ENCODE assay signal across 35 cellular contexts in the genomic region with DNA sequence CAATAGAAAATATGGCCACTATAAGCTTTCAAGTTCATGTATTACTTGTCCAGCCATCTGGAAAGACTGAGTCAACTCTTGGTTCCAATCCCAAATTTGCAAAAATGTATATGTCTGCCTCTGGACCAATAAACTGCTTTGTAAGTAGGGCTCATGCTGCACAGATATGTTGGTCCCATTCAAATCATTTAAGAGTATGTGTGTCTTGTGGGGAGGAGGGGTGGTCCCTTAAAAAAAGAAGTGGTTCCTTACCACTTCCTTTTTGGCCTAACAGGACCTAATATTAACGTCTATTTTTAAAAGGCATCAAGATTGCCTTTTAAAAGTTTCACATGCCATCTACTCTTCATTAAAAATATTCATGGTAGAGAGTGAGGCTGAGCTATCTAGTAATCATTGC.
"Had no signal": no experiment of that assay in that cellular context is flagged by ENCODE, and none has a peak within 500 bp of the region (broad histone marks: within the 10 kb centered on the region; RNA-seq: fewer than 3 reads in every experiment).

No MANE protein-coding gene starts in this region.

- H3K36me3 ChIP-seq: adrenal gland, brain microvascular endothelial cell, breast epithelium had no signal

- H3K27me3 ChIP-seq: adrenal gland, body of pancreas, brain microvascular endothelial cell, breast epithelium had no signal

- H3K9me3 Mint-ChIP-seq: activated CD4-positive, alpha-beta memory T cell treated with anti-CD3 and anti-CD28 coated beads, Interleukin-2, amount 10 ng/mL, durations not matched to agents 7 days and 5 days; activated CD4-positive, alpha-beta T cell treated with anti-CD3 and anti-CD28 coated beads, Interleukin-2, amount 10 ng/mL, durations not matched to agents 7 days and 5 days; activated T-helper 2 cell treated with anti-CD3 and anti-CD28 coated beads, Interferon-gamma antibody, Interleukin-2, Interleukin-4, amounts not matched to agents 10 μg/mL and 5 μg/mL and 100 μg/mL, durations not matched to agents 14 hours and 24 hours and 36 hours had no signal

- H3K4me1 ChIP-seq: adrenal gland, breast epithelium had no signal

- H3K4me3 Mint-ChIP-seq: activated B cell treated with CpG ODN at 0.5 μM for 24 hours; activated CD4-positive, alpha-beta memory T cell treated with anti-CD3 and anti-CD28 coated beads, Interleukin-2, amount 10 ng/mL, durations not matched to agents 7 days and 5 days; activated CD4-positive, alpha-beta T cell treated with anti-CD3 and anti-CD28 coated beads for 36 hours; activated CD4-positive, alpha-beta T cell treated with anti-CD3 and anti-CD28 coated beads, Interleukin-2, amount 10 ng/mL, durations not matched to agents 7 days and 5 days; activated CD8-positive, alpha-beta memory T cell treated with anti-CD3 and anti-CD28 coated beads, Interleukin-2, amount 10 ng/mL, durations not matched to agents 7 days and 5 days; activated CD8-positive, alpha-beta T cell treated with anti-CD3 and anti-CD28 coated beads, Interleukin-2, amount 10 ng/mL, durations not matched to agents 7 days and 5 days; activated naive CD4-positive, alpha-beta T cell treated with anti-CD3 and anti-CD28 coated beads for 36 hours; activated naive CD8-positive, alpha-beta T cell treated with anti-CD3 and anti-CD28 coated beads for 36 hours; activated T-cell treated with anti-CD3 and anti-CD28 coated beads, Interleukin-2, amount 50 U/mL, for 24 hours; T-helper 1 cell treated with Interleukin-12 subunit alpha and Interleukin-12 subunit beta and Interleukin-4 antibody, amounts not matched to agents 30 μg/mL and 1 μg/mL, for 36 hours; T-helper 2 cell treated with Interferon-gamma antibody and Interleukin-4, amounts not matched to agents 5 μg/mL and 100 μg/mL, for 36 hours had no signal

- H3K9me3 ChIP-seq: adrenal gland, breast epithelium had no signal

- H3K4me3 ChIP-seq: adrenal gland, body of pancreas, breast epithelium had no signal

- ATAC-seq: activated CD4-positive, alpha-beta T cell treated with anti-CD3 and anti-CD28 coated beads for 36 hours; activated CD4-positive, CD25-positive, alpha-beta regulatory T cell treated with anti-CD3 and anti-CD28 coated beads, Interleukin-2, amount 50 U/mL, for 24 hours; activated CD8-positive, alpha-beta memory T cell treated with anti-CD3 and anti-CD28 coated beads, Interleukin-2, amount 10 ng/mL, durations not matched to agents 7 days and 5 days; activated CD8-positive, alpha-beta T cell treated with anti-CD3 and anti-CD28 coated beads, Interleukin-2, amount 10 ng/mL, durations not matched to agents 7 days and 5 days; activated naive CD4-positive, alpha-beta T cell treated with anti-CD3 and anti-CD28 coated beads, Interleukin-2, amount 50 U/mL, for 72 hours; body of pancreas had no signal

- H3K27ac ChIP-seq: adrenal gland, body of pancreas, brain microvascular endothelial cell, breast epithelium, VCaP had no signal

- H3K4me1 Mint-ChIP-seq: activated B cell treated with CpG ODN at 0.5 μM for 24 hours; activated CD4-positive, alpha-beta memory T cell treated with anti-CD3 and anti-CD28 coated beads, Interleukin-2, amount 10 ng/mL, durations not matched to agents 7 days and 5 days; activated CD4-positive, alpha-beta T cell treated with anti-CD3 and anti-CD28 coated beads for 36 hours; activated CD4-positive, alpha-beta T cell treated with anti-CD3 and anti-CD28 coated beads, Interleukin-2, amount 10 ng/mL, durations not matched to agents 7 days and 5 days; activated CD8-positive, alpha-beta memory T cell treated with anti-CD3 and anti-CD28 coated beads, Interleukin-2, amount 10 ng/mL, durations not matched to agents 7 days and 5 days; activated naive CD8-positive, alpha-beta T cell treated with anti-CD3 and anti-CD28 coated beads for 36 hours had no signal

- H3K27me3 Mint-ChIP-seq: activated B cell treated with CpG ODN at 0.5 μM for 24 hours; activated CD4-positive, alpha-beta memory T cell treated with anti-CD3 and anti-CD28 coated beads, Interleukin-2, amount 10 ng/mL, durations not matched to agents 7 days and 5 days; activated CD4-positive, alpha-beta T cell treated with anti-CD3 and anti-CD28 coated beads for 36 hours; activated CD4-positive, alpha-beta T cell treated with anti-CD3 and anti-CD28 coated beads, Interleukin-2, amount 10 ng/mL, durations not matched to agents 7 days and 5 days; activated CD8-positive, alpha-beta memory T cell treated with anti-CD3 and anti-CD28 coated beads, Interleukin-2, amount 10 ng/mL, durations not matched to agents 7 days and 5 days; activated naive CD8-positive, alpha-beta T cell treated with anti-CD3 and anti-CD28 coated beads for 36 hours; activated T-cell treated with anti-CD3 and anti-CD28 coated beads, Interleukin-2, amount 50 U/mL, for 24 hours had no signal

- DNase-seq: activated B cell treated with CpG ODN at 0.5 μM for 24 hours; activated CD4-positive, alpha-beta memory T cell treated with anti-CD3 and anti-CD28 coated beads, Interleukin-2, amount 10 ng/mL, durations not matched to agents 7 days and 5 days; activated CD4-positive, alpha-beta T cell treated with anti-CD3 and anti-CD28 coated beads for 1 hour; activated CD4-positive, alpha-beta T cell treated with anti-CD3 and anti-CD28 coated beads for 36 hours; activated CD4-positive, alpha-beta T cell treated with anti-CD3 and anti-CD28 coated beads for 48 hours; activated CD4-positive, alpha-beta T cell treated with anti-CD3 and anti-CD28 coated beads, Interleukin-2, amount 10 ng/mL, durations not matched to agents 7 days and 5 days; activated CD4-positive, alpha-beta T cell treated with anti-CD3 and anti-CD28 coated beads, Interleukin-2, amount 50 U/mL, for 48 hours; activated CD8-positive, alpha-beta memory T cell treated with anti-CD3 and anti-CD28 coated beads for 24 hours; activated CD8-positive, alpha-beta memory T cell treated with anti-CD3 and anti-CD28 coated beads, Interleukin-2, amount 10 ng/mL, durations not matched to agents 7 days and 5 days; activated CD8-positive, alpha-beta memory T cell treated with anti-CD3 and anti-CD28 coated beads, Interleukin-2, amount 50 U/mL, for 48 hours; activated CD8-positive, alpha-beta T cell treated with anti-CD3 and anti-CD28 coated beads, Interleukin-2, amount 10 ng/mL, durations not matched to agents 7 days and 5 days; activated effector memory CD4-positive, alpha-beta T cell treated with Interleukin-2 at 50 U/mL for 16 hours; activated gamma-delta T cell treated with Interleukin-2 at 50 U/mL for 16 hours; activated naive CD4-positive, alpha-beta T cell; activated naive CD4-positive, alpha-beta T cell treated with anti-CD3 and anti-CD28 coated beads for 36 hours; activated naive CD4-positive, alpha-beta T cell treated with anti-CD3 and anti-CD28 coated beads, Interleukin-2, amount 50 U/mL, for 16 hours; activated naive CD8-positive, alpha-beta T cell treated with anti-CD3 and anti-CD28 coated beads for 36 hours; activated T-cell treated with anti-CD3 and anti-CD28 coated beads, Interleukin-2, amount 50 U/mL, for 24 hours; activated T-cell treated with anti-CD3 and anti-CD28 coated beads, Interleukin-2, amount 50 U/mL, for 48 hours; adrenal gland; amniotic stem cell; aorta; body of pancreas; brain microvascular endothelial cell; central memory CD4-positive, alpha-beta T cell; T-helper 1 cell; T-helper 2 cell; T-helper 9 cell had no signal

- H3K36me3 Mint-ChIP-seq: activated CD8-positive, alpha-beta memory T cell treated with anti-CD3 and anti-CD28 coated beads, Interleukin-2, amount 10 ng/mL, durations not matched to agents 7 days and 5 days; activated naive CD8-positive, alpha-beta T cell treated with anti-CD3 and anti-CD28 coated beads for 36 hours had no signal

- H3K27ac Mint-ChIP-seq: activated B cell treated with CpG ODN at 0.5 μM for 24 hours; activated CD4-positive, alpha-beta memory T cell treated with anti-CD3 and anti-CD28 coated beads, Interleukin-2, amount 10 ng/mL, durations not matched to agents 7 days and 5 days; activated CD4-positive, alpha-beta T cell treated with anti-CD3 and anti-CD28 coated beads for 36 hours; activated CD4-positive, alpha-beta T cell treated with anti-CD3 and anti-CD28 coated beads, Interleukin-2, amount 10 ng/mL, durations not matched to agents 7 days and 5 days; activated CD8-positive, alpha-beta memory T cell treated with anti-CD3 and anti-CD28 coated beads, Interleukin-2, amount 10 ng/mL, durations not matched to agents 7 days and 5 days; activated CD8-positive, alpha-beta T cell treated with anti-CD3 and anti-CD28 coated beads, Interleukin-2, amount 10 ng/mL, durations not matched to agents 7 days and 5 days; activated naive CD4-positive, alpha-beta T cell treated with anti-CD3 and anti-CD28 coated beads for 36 hours; activated naive CD4-positive, alpha-beta T cell treated with anti-CD3 and anti-CD28 coated beads, Interleukin-2, amount 50 U/mL, for 72 hours; activated naive CD8-positive, alpha-beta T cell treated with anti-CD3 and anti-CD28 coated beads for 36 hours; activated T-cell treated with anti-CD3 and anti-CD28 coated beads, Interleukin-2, amount 50 U/mL, for 24 hours; activated T-helper 2 cell treated with anti-CD3 and anti-CD28 coated beads, Interferon-gamma antibody, Interleukin-2, Interleukin-4, amounts not matched to agents 10 μg/mL and 5 μg/mL and 100 μg/mL, durations not matched to agents 14 hours and 24 hours and 36 hours; T-helper 1 cell treated with Interleukin-12 subunit alpha and Interleukin-12 subunit beta and Interleukin-4 antibody, amounts not matched to agents 30 μg/mL and 1 μg/mL, for 36 hours; T-helper 2 cell treated with Interferon-gamma antibody and Interleukin-4, amounts not matched to agents 5 μg/mL and 100 μg/mL, for 36 hours had no signal
